Comparison of ENCODE assay signal across 8 cellular contexts in genomic region chr17:32445497-32445896, GRCh38. TPM values are rescaled to one million over a fixed set of nuclear protein-coding genes. Genes with fewer than 3 reads are reported as not detected.
A peak's percentile ranks its signal among the peaks of the same experiment; 100 is the strongest.
DNase-seq lines count a peak whose midpoint lies in the region; ATAC-seq and TF ChIP-seq lines count a peak whose summit lies in the region.

No MANE protein-coding gene starts in this region.

- H3K9me3 ChIP-seq in WERI-Rb-1 (ENCODE audit: severe bottlenecking) = peaks cover 2% of the 10 kb centered on the region
- no peaks in the 10 kb centered on the region for H3K9me3 ChIP-seq in skeletal muscle tissue (ENCODE audit: control insufficient read depth in 3 of 3, low read length in 3 of 3)

- no peak for ATAC-seq in GM23338
- ATAC-seq in HG03097 (IDR thresholded peaks at IDR 0.05; ENCODE audit: low FRiP score, unreplicated experiment) = no peak

- H3K36me3 ChIP-seq in GM23338 (ENCODE audit: insufficient read depth) (peaks cover 34% of the 10 kb centered on the region), WERI-Rb-1 (peaks cover 50% of the 10 kb centered on the region), skeletal muscle tissue (ENCODE audit: control insufficient read depth in 3 of 3, insufficient read depth in 3 of 3, low read length in 3 of 3) (peaks cover 13 to 27% (median 22%) of the 10 kb centered on the region in 3 donors)

- H3K27me3 Mint-ChIP-seq in GM23338 (ENCODE audit: insufficient read depth, low read depth, poor library complexity) = peaks cover 14% of the 10 kb centered on the region
- H3K27me3 Mint-ChIP-seq in glutamatergic neuron (ENCODE audit: unreplicated experiment) = peaks cover 7% of the 10 kb centered on the region

- peak overlapping the region; percentile 100 for H3K4me2 ChIP-seq in GM23338

- H3K4me3 Mint-ChIP-seq in GM23338 = peak overlapping the region; percentile 91
- H3K4me3 Mint-ChIP-seq in glutamatergic neuron (ENCODE audit: unreplicated experiment) = peak overlapping the region; percentile 85

- H3F3A ChIP-seq in GM23338 (replicated peaks; ENCODE audit: low read depth) = no peaks in the 10 kb centered on the region

- H3K4me1 ChIP-seq in GM23338 (ENCODE audit: insufficient read depth) = peaks cover 12% of the 10 kb centered on the region
- H3K4me1 ChIP-seq in skeletal muscle tissue (ENCODE audit: control insufficient read depth in 3 of 3, insufficient read depth in 3 of 3, low read length in 3 of 3) = peaks cover 19 to 22% (median 19%) of the 10 kb centered on the region in 3 donors

- H4K20me1 ChIP-seq in GM23338 (replicated peaks; ENCODE audit: insufficient read depth) = peaks cover 38% of the 10 kb centered on the region

- H3K36me3 Mint-ChIP-seq in GM23338 (ENCODE audit: low read depth) (peaks cover 48% of the 10 kb centered on the region), glutamatergic neuron (ENCODE audit: unreplicated experiment) (no peaks in the 10 kb centered on the region)

- H3K4me3 ChIP-seq in GM23338 (peak overlapping the region; percentile 100), WERI-Rb-1 (ENCODE audit: low read depth, low read length) (peak overlapping the region; percentile 99), skeletal muscle tissue (ENCODE audit: low read length in 3 of 3) (peak overlapping the region; percentile 76 to 95 (median 88))

- peaks cover 16% of the 10 kb centered on the region for H3K4me1 Mint-ChIP-seq in GM23338
- H3K4me1 Mint-ChIP-seq in glutamatergic neuron (ENCODE audit: low read depth, unreplicated experiment) = peaks cover 12% of the 10 kb centered on the region

- no peak for TF ChIP-seq CTCF in GM23338 (conservative IDR thresholded peaks at IDR 0.05; ENCODE audit: low read depth in 2 of 2)
- no peak for TF ChIP-seq CTCF in WERI-Rb-1 (IDR thresholded peaks at IDR 0.05; ENCODE audit: low read depth, low read length)
- no peak for TF ChIP-seq CTCF in glutamatergic neuron (IDR thresholded peaks at IDR 0.05; ENCODE audit: partially characterized antibody, unreplicated experiment)

- H3K27ac Mint-ChIP-seq in GM23338 (no peak overlapping the region; the same call in 1 of the 2 replicates), glutamatergic neuron (ENCODE audit: unreplicated experiment) (peak overlapping the region; percentile 69)

- H3K27me3 ChIP-seq in GM23338 (ENCODE audit: insufficient read depth) (peaks cover 8% of the 10 kb centered on the region), WERI-Rb-1 (ENCODE audit: insufficient read depth, low read depth, severe bottlenecking) (no peaks in the 10 kb centered on the region), skeletal muscle tissue (ENCODE audit: control insufficient read depth in 3 of 3, insufficient read depth in 3 of 3, low read length in 3 of 3) (no peaks in the 10 kb centered on the region)

- H3K27ac ChIP-seq in GM23338 (ENCODE audit: low read depth) = no peak overlapping the region
- H3K27ac ChIP-seq in WERI-Rb-1 = peak overlapping the region; percentile 90
- H3K27ac ChIP-seq in skeletal muscle tissue (ENCODE audit: low read depth, low read length) = peak overlapping the region; percentile 95

- H3K79me2 ChIP-seq in GM23338 (replicated peaks; ENCODE audit: insufficient read depth) = peaks cover 61% of the 10 kb centered on the region

- H3K9ac ChIP-seq in skeletal muscle tissue (ENCODE audit: low read depth in 1 of 3, low read length in 3 of 3) = peak overlapping the region; percentile 94 to 99 (median 94)

- H3K9me3 Mint-ChIP-seq in GM23338 = peaks cover 9% of the 10 kb centered on the region
- H3K9me3 Mint-ChIP-seq in glutamatergic neuron (ENCODE audit: unreplicated experiment) = peaks cover 3% of the 10 kb centered on the region

- no peaks in the 10 kb centered on the region for H3K9me2 ChIP-seq in GM23338 (ENCODE audit: insufficient read depth)

- DNase-seq in GM23338 (ENCODE audit: low spot score) (no peak), WERI-Rb-1 (no peak), glutamatergic neuron (no peak), C1 segment of cervical spinal cord (lab: John Stamatoyannopoulos, UW) (no peak), SK-N-DZ (ENCODE audit: low spot score) (no peak), NCI-H1930 (lab: John Stamatoyannopoulos, UW) (no peak)

- 0 out of 2 replicates have a peak overlapping the region, but pooled peaks have one; percentile 92 for H2AFZ ChIP-seq in GM23338

TF ChIP-seq in GM23338, 12 proteins besides CTCF, POLR2A, EP300 and RAD21 (continues in another document):
- TF ChIP-seq STAT1 (IDR thresholded peaks at IDR 0.05; ENCODE audit: unreplicated experiment) = no peak
- no peak for TF ChIP-seq ZNF331 (CRISPR knock-in tag; IDR thresholded peaks at IDR 0.05; ENCODE audit: low read depth)
- no peak for TF ChIP-seq EZH2 (IDR thresholded peaks at IDR 0.05; ENCODE audit: low read depth, unreplicated experiment)
- no peak for TF ChIP-seq ZNF462 (CRISPR knock-in tag; IDR thresholded peaks at IDR 0.05)
- no peak for TF ChIP-seq NANOG (IDR thresholded peaks at IDR 0.05; ENCODE audit: borderline replicate concordance)
- no peak for TF ChIP-seq EZH2phosphoT487 (IDR thresholded peaks at IDR 0.05; ENCODE audit: unreplicated experiment)
- no peak for TF ChIP-seq ZNF114 (CRISPR knock-in tag; IDR thresholded peaks at IDR 0.05)
- TF ChIP-seq CREB1 (CRISPR knock-in tag; IDR thresholded peaks at IDR 0.05; ENCODE audit: low read depth) = no peak
- TF ChIP-seq JUNB (IDR thresholded peaks at IDR 0.05; ENCODE audit: unreplicated experiment) = no peak
- TF ChIP-seq POLR2AphosphoS5 (IDR thresholded peaks at IDR 0.05; ENCODE audit: low read depth) = no peak

RNA-seq across cellular contexts. Expression of gene PSMD11, which starts 1.2 kb away (rescaled TPM):
- 132 and 180 TPM in 2 replicates for total RNA-seq in GM23338 (2014; rRNA removed; shearing (Covaris generic))
- polyA plus RNA-seq in GM23338 (2016; fragmentation: Nextera tagmentation; extraction: Ambion mirVana) = 360 and 369 TPM in 2 replicates
- total RNA-seq in glutamatergic neuron (ENCODE audit: unreplicated experiment) (94.1 TPM), skeletal muscle tissue (73.1 TPM)
- 56.4 and 58.2 TPM in 2 replicates for polyA plus RNA-seq in SK-N-DZ (2014; cell fraction: cytosol; rRNA removed)
- polyA plus RNA-seq in SK-N-DZ (2014; cell fraction: nucleus; rRNA removed) = 34.3 and 88.4 TPM in 2 replicates

RNA-seq across cellular contexts. Expression of gene CDK5R1, which starts 41.3 kb away (rescaled TPM):
- total RNA-seq in GM23338 (2014; rRNA removed; shearing (Covaris generic)) = 8.7 and 11.6 TPM in 2 replicates
- 4.0 and 4.1 TPM in 2 replicates for polyA plus RNA-seq in GM23338 (2016; fragmentation: Nextera tagmentation; extraction: Ambion mirVana)
- 73.9 TPM for total RNA-seq in glutamatergic neuron (ENCODE audit: unreplicated experiment)
- 6.3 TPM for total RNA-seq in skeletal muscle tissue
- 21.6 and 23.7 TPM in 2 replicates for polyA plus RNA-seq in SK-N-DZ (2014; cell fraction: cytosol; rRNA removed)
- 20.3 and 21.7 TPM in 2 replicates for polyA plus RNA-seq in SK-N-DZ (2014; cell fraction: nucleus; rRNA removed)
